14 cellular contexts compared by ENCODE assay signal in the genomic region with DNA sequence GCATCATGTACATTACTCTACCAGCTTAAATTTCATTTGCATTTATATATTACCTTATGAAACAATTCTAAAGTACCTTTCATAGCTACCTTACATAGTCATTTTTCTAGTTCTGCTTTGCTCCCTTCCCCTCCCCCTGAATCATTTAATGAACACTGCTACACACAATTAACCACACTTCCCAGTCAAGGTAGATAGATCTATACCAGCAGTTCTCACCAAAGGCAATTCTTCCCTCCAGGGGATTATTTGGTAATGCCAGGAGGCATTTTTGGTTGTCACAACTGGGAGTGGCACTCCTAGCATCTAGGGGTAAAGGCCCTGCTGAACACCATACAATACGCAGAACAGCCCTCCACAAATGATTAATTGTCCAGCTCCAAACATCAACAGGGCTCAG. TPM values are rescaled to one million over a fixed set of nuclear protein-coding genes. Genes with fewer than 3 reads are reported as not detected.
DNase-seq lines count a peak whose midpoint lies in the region; ATAC-seq, FAIRE-seq and TF ChIP-seq lines count a peak whose summit lies in the region.
"Had no signal": no experiment of that assay in that cellular context is flagged by ENCODE, and none has a peak within 500 bp of the region (broad histone marks: within the 10 kb centered on the region; RNA-seq: fewer than 3 reads in every experiment).

No MANE protein-coding gene starts in this region.

- H3K4me3 ChIP-seq in HepG2 (replicated peaks in 1 of 3; ENCODE audit: insufficient read depth in 1 of 3, low read depth in 2 of 3, low read length in 3 of 3) (no peak overlapping the region), right lobe of liver (no peak overlapping the region), PC-3 (ENCODE audit: low read length) (no peak overlapping the region), esophagus muscularis mucosa (no peak overlapping the region), colonic mucosa (no peak overlapping the region)
- H3K4me3 ChIP-seq: SK-N-MC had no signal

- TF ChIP-seq EP300 in HepG2 (IDR thresholded peaks at IDR 0.05; ENCODE audit: low read depth in 2 of 2, low read length in 2 of 2) = no peak
- TF ChIP-seq EP300 in HepG2 (CRISPR knock-in tag; IDR thresholded peaks at IDR 0.05; ENCODE audit: borderline replicate concordance) = no peak
- no peak for TF ChIP-seq EP300 in esophagus muscularis mucosa (IDR thresholded peaks at IDR 0.05)

- in situ Hi-C loops in HepG2 (cut with HindIII; ENCODE audit: extremely low pct_ligation_motif_present, low pct_unique_long_range_greater_than_20kb) = no loop called here

- ATAC-seq in HepG2 = no peak
- ATAC-seq in right lobe of liver = no peak
- no peak for ATAC-seq in PC-3
- ATAC-seq in HG02678 (IDR thresholded peaks at IDR 0.05; ENCODE audit: unreplicated experiment) = no peak

- H3K27ac ChIP-seq in HepG2 (ENCODE audit: extremely low read length, insufficient read depth, low read length) (no peak overlapping the region), right lobe of liver (no peak overlapping the region), PC-3 (ENCODE audit: low read length) (no peak overlapping the region), esophagus muscularis mucosa (replicated peaks in 1 of 4) (no peak overlapping the region), colonic mucosa (no peak overlapping the region)
- H3K27ac ChIP-seq: SK-N-MC had no signal

- POLR2A ChIA-PET in HepG2 (lab: Yijun Ruan, JAX) = no interaction called here
- POLR2A ChIA-PET in PC-3 (lab: Charles Lee; ENCODE audit: unreplicated experiment) = no interaction called here

- CTCF ChIA-PET in HepG2 (lab: Yijun Ruan, JAX; ENCODE audit: low intra/inter-chr PET ratio, low total read pairs) = no interaction called here
- CTCF ChIA-PET in PC-3 (lab: Charles Lee) = no interaction called here

- 88% methylated on average over 1 of the region's 1 CpG for WGBS in HepG2 (ENCODE audit: low lambda C conversion rate)
- WGBS in right lobe of liver (ENCODE audit: insufficient coverage, low coverage, low lambda C conversion rate, missing lambda C conversion rate) = 77% methylated on average over 1 of the region's 1 CpG
- 89% methylated on average over 1 of the region's 1 CpG for WGBS in esophagus muscularis mucosa

- peaks cover 34% of the 10 kb centered on the region for H3K4me1 Mint-ChIP-seq in type B pancreatic cell (ENCODE audit: unreplicated experiment)

- no peak for DNase-seq in HepG2 (ENCODE audit: low spot score)
- DNase-seq in right lobe of liver = no peak
- DNase-seq in PC-3 = no peak
- DNase-seq in esophagus muscularis mucosa (ENCODE audit: extremely low spot score) = peak; percentile 26
- no peak for DNase-seq in type B pancreatic cell (ENCODE audit: extremely low spot score, unreplicated experiment)
- no peak for DNase-seq in NK-92 (lab: John Stamatoyannopoulos, UW; ENCODE audit: unreplicated experiment)
- no peak for DNase-seq in colonic mucosa
- DNase-seq: activated CD4-positive, alpha-beta T cell treated with anti-CD3 and anti-CD28 coated beads for 1 hour; cortex of kidney; NCI-H1694 treated with DMSO at 0.1 percent for 48 hours; NCI-H748 treated with DMSO at 0.1 percent for 48 hours; stimulated activated CD4-positive, alpha-beta T cell treated with anti-CD3 and anti-CD28 coated beads, Interleukin-4, amount 100 ng/mL, for 24 hours had no signal

- no peaks in the 10 kb centered on the region for H3K9me3 Mint-ChIP-seq in type B pancreatic cell

- H3K36me3 Mint-ChIP-seq in type B pancreatic cell = peaks cover 17% of the 10 kb centered on the region

- TF ChIP-seq CTCF in HepG2 (CRISPR knock-in tag; IDR thresholded peaks at IDR 0.05) (no peak), right lobe of liver (IDR thresholded peaks at IDR 0.05) (no peak), PC-3 (conservative IDR thresholded peaks at IDR 0.05; ENCODE audit: low read depth, low read length) (no peak), esophagus muscularis mucosa (IDR thresholded peaks at IDR 0.05) (no peak), type B pancreatic cell (conservative IDR thresholded peaks at IDR 0.05) (no peak), colonic mucosa (IDR thresholded peaks at IDR 0.05) (no peak)

- FAIRE-seq in HepG2 (lab: Jason Lieb, UNC) = no peak

- H3K4me3 Mint-ChIP-seq in type B pancreatic cell = peak overlapping the region; percentile 32

- BruUV-seq in HepG2 (replicated peaks; lab: Mats Ljungman, UMichigan) = no TSS peak
- no TSS peak for BruUV-seq in PC-3 (replicated peaks; lab: Mats Ljungman, UMichigan)

- H3K36me3 ChIP-seq in HepG2 (replicated peaks in 1 of 2; ENCODE audit: control insufficient read depth in 1 of 2, insufficient read depth in 2 of 2, low read length in 2 of 2) (peaks cover 2 to 11% of the 10 kb centered on the region in 2 experiments; a peak in 4 of 5 replicates), right lobe of liver (no peaks in the 10 kb centered on the region), PC-3 (ENCODE audit: low read depth, low read length) (peaks cover 19% of the 10 kb centered on the region), esophagus muscularis mucosa (peaks cover 0 to 17% (median 15%) of the 10 kb centered on the region in 4 donors), colonic mucosa (no peaks in the 10 kb centered on the region)

- no peaks in the 10 kb centered on the region for H3K9me3 ChIP-seq in HepG2 (ENCODE audit: low read length)
- H3K9me3 ChIP-seq in right lobe of liver = no peaks in the 10 kb centered on the region
- no peaks in the 10 kb centered on the region for H3K9me3 ChIP-seq in PC-3 (ENCODE audit: low read length)
- H3K9me3 ChIP-seq in esophagus muscularis mucosa = no peaks in the 10 kb centered on the region
- no peaks in the 10 kb centered on the region for H3K9me3 ChIP-seq in colonic mucosa

- H4K20me1 ChIP-seq in HepG2 (ENCODE audit: insufficient read depth, low read length) (no peaks in the 10 kb centered on the region), PC-3 (ENCODE audit: low read length) (peaks cover 63% of the 10 kb centered on the region)

- H2AFZ ChIP-seq in HepG2 (ENCODE audit: low read length) = no peak overlapping the region
- H2AFZ ChIP-seq in PC-3 (ENCODE audit: low read length) = no peak overlapping the region

- TF ChIP-seq POLR2A in HepG2 (IDR thresholded peaks at IDR 0.05; ENCODE audit: insufficient read depth in 1 of 2, low read depth in 2 of 2, low read length in 2 of 2) = no peak
- no peak for TF ChIP-seq POLR2A in right lobe of liver (IDR thresholded peaks at IDR 0.05)
- TF ChIP-seq POLR2A in esophagus muscularis mucosa (IDR thresholded peaks at IDR 0.05; ENCODE audit: low read depth) = no peak

- H3K9me2 ChIP-seq in PC-3 (replicated peaks; ENCODE audit: low read length) = no peaks in the 10 kb centered on the region

- peak overlapping the region; percentile 57 for H3K27ac Mint-ChIP-seq in type B pancreatic cell

- H3K4me1 ChIP-seq in HepG2 (ENCODE audit: insufficient read depth, low read length) (peaks cover 46% of the 10 kb centered on the region), right lobe of liver (peaks cover 0 to 11% (median 5%) of the 10 kb centered on the region in 4 donors), PC-3 (ENCODE audit: insufficient read depth, low read length) (peaks cover 26% of the 10 kb centered on the region), esophagus muscularis mucosa (peaks cover 31 to 79% (median 68%) of the 10 kb centered on the region in 4 donors), colonic mucosa (peaks cover 12% of the 10 kb centered on the region)

- H3K79me2 ChIP-seq in HepG2 (ENCODE audit: insufficient read depth, low read length) (peaks cover 51% of the 10 kb centered on the region), PC-3 (ENCODE audit: low read length) (peaks cover 87% of the 10 kb centered on the region)

- intact Hi-C loops in HepG2 (cut with micrococcal nuclease; ENCODE audit: unreplicated experiment) (no loop called here), right lobe of liver (cut with DNase I) (no loop called here), PC-3 (cut with micrococcal nuclease) (loop anchor here (5.0 kb wide), 1 partner anchor 39 kb away; no protein-coding TSS in a partner anchor), esophagus muscularis mucosa (cut with DNase I) (loop anchor here (10.0 kb wide), 1 partner anchor 178 kb away; no protein-coding TSS in a partner anchor), colonic mucosa (cut with DNase I) (no loop called here)

- H3K4me2 ChIP-seq in HepG2 (ENCODE audit: low read depth, low read length) = no peak overlapping the region
- H3K4me2 ChIP-seq in PC-3 (ENCODE audit: low read length) = peak overlapping the region; percentile 14; the same call in 1 of the 2 replicates

- no peaks in the 10 kb centered on the region for H3F3A ChIP-seq in PC-3 (ENCODE audit: low read length, unreplicated experiment)

- no peak for TF ChIP-seq RAD21 in HepG2 (CRISPR knock-in tag; IDR thresholded peaks at IDR 0.05)

- H3K27me3 ChIP-seq in HepG2 (ENCODE audit: control insufficient read depth in 1 of 2, insufficient read depth in 2 of 2, low read length in 2 of 2) = no peaks in the 10 kb centered on the region; a peak in 1 of 5 replicates
- H3K27me3 ChIP-seq in right lobe of liver = no peaks in the 10 kb centered on the region
- no peaks in the 10 kb centered on the region for H3K27me3 ChIP-seq in PC-3 (ENCODE audit: low read length)
- H3K27me3 ChIP-seq in esophagus muscularis mucosa = no peaks in the 10 kb centered on the region
- no peaks in the 10 kb centered on the region for H3K27me3 ChIP-seq in colonic mucosa

- H3K27me3 Mint-ChIP-seq in type B pancreatic cell = no peaks in the 10 kb centered on the region

- H3K9ac ChIP-seq in HepG2 (ENCODE audit: insufficient read depth, low read depth, low read length) (no peak overlapping the region), PC-3 (ENCODE audit: low read length) (no peak overlapping the region), colonic mucosa (ENCODE audit: low read depth in 2 of 2, low read length in 2 of 2) (no peak overlapping the region)

RNA-seq across cellular contexts. Expression of a gene that starts 4.5 kb away (rescaled TPM):
- total RNA-seq in HepG2 (2016; rRNA removed; fragmentation: Illumina TruSeq; extraction: Trizol) = 9.6 and 12.9 TPM in 2 replicates
- total RNA-seq in HepG2 (2016; cell fraction: cytosol; rRNA removed; fragmentation: Illumina TruSeq; extraction: Trizol; ENCODE audit: low read depth) = 1.7 and 2.0 TPM in 2 replicates
- total RNA-seq in HepG2 (2016; cell fraction: insoluble cytoplasmic fraction; rRNA removed; fragmentation: Illumina TruSeq; extraction: Trizol) = 10.1 and 11.2 TPM in 2 replicates
- total RNA-seq in HepG2 (2016; cell fraction: membrane; rRNA removed; fragmentation: Illumina TruSeq; extraction: Trizol) = 5.0 and 5.2 TPM in 2 replicates
- 17.4 and 18.2 TPM in 2 replicates for total RNA-seq in HepG2 (2016; cell fraction: nucleus; rRNA removed; fragmentation: Illumina TruSeq; extraction: Trizol)
- polyA plus RNA-seq in HepG2 (2011; rRNA removed) = 6.3 and 6.7 TPM in 2 replicates
- polyA plus RNA-seq in HepG2 (2011; cell fraction: cytosol; rRNA removed) = 1.8 and 4.4 TPM in 2 replicates
- polyA plus RNA-seq in HepG2 (2011; cell fraction: nucleus; rRNA removed) = 9.4 and 12.1 TPM in 2 replicates
- polyA plus RNA-seq in HepG2 (2012) = 5.0 and 5.1 TPM in 2 replicates
- polyA plus RNA-seq in HepG2 (2016; cell fraction: cytosol; fragmentation: Illumina TruSeq; extraction: Trizol; ENCODE audit: low read depth) = 0.69 and 0.74 TPM in 2 replicates
- 8.8 and 8.9 TPM in 2 replicates for polyA plus RNA-seq in HepG2 (2016; cell fraction: insoluble cytoplasmic fraction; fragmentation: Illumina TruSeq; extraction: Trizol; ENCODE audit: low read depth)
- 1.7 and 2.4 TPM in 2 replicates for polyA plus RNA-seq in HepG2 (2016; cell fraction: membrane; fragmentation: Illumina TruSeq; extraction: Trizol; ENCODE audit: low read depth)
- 17.1 and 19.1 TPM in 2 replicates for polyA plus RNA-seq in HepG2 (2016; cell fraction: nucleus; fragmentation: Illumina TruSeq; extraction: Trizol; ENCODE audit: insufficient read depth, low read depth)
- polyA minus RNA-seq in HepG2 (2011; rRNA and poly(A)+ RNA removed; ENCODE audit: low replicate concordance) = 2.9 and 4.9 TPM in 2 replicates
- polyA minus RNA-seq in HepG2 (2011; cell fraction: cytosol; rRNA and poly(A)+ RNA removed) = 2.1 and 4.7 TPM in 2 replicates
- 32.1 and 32.7 TPM in 2 replicates for polyA minus RNA-seq in HepG2 (2011; cell fraction: nucleus; rRNA and poly(A)+ RNA removed)
- total RNA-seq in right lobe of liver = 1 to 10 TPM; 3.6 to 9.2 (median 5.8) TPM
- 13.0 and 16.8 TPM in 2 replicates for total RNA-seq in PC-3 (2014; rRNA removed)
- 10 to 100 TPM; 14.5 to 38.3 (median 20.6) TPM for total RNA-seq in esophagus muscularis mucosa
- total RNA-seq in type B pancreatic cell (ENCODE audit: low replicate concordance) = 31.0 and 37.5 TPM in 2 replicates
- total RNA-seq in colonic mucosa = 10 to 100 TPM; 26.6 to 28.6 TPM

Comparison
In these comparisons a context has a peak if more than half of its experiments do, and no peak if none do; other contexts are left out.
1. intact Hi-C loops: an anchor here in PC-3 (5.0 kb wide) and esophagus muscularis mucosa (10.0 kb wide); none called in HepG2, right lobe of liver and colonic mucosa.